6 cellular contexts compared by ENCODE assay signal in the genomic region with DNA sequence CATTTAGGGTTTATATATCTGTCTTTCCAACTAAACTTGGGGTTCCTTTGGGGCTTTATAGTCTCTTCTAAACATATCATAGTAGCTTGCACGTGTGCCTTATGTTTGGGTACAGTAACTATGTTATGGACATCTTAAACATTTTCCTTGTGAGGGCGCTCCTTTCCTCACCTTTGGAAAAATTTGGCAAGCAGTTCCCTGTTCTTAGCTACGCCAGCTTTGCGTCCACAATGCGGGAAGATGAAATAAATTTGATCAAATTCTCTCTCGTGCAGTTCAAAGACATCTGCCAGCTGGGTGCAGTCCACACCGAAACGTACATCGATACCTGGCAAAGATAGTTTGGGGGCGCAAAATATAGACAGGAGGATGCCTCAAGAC. TPM values are rescaled to one million over a fixed set of nuclear protein-coding genes. Genes with fewer than 3 reads are reported as not detected.
DNase-seq lines count a peak whose midpoint lies in the region; ATAC-seq and TF ChIP-seq lines count a peak whose summit lies in the region.

No MANE protein-coding gene starts in this region.

- H3K4me3 Mint-ChIP-seq in H9 (peak overlapping the region; percentile 91 to 92), T-cell (peak overlapping the region; percentile 81 to 91 (median 91))

- ATAC-seq in T-cell (replicated peaks in 1 of 4) (peak; percentile 1 to 18 (median 12)), GM21423 (IDR thresholded peaks at IDR 0.05; ENCODE audit: unreplicated experiment) (no peak)

- H3K27ac Mint-ChIP-seq in H9 (peak overlapping the region; percentile 91 to 99 (median 94)), T-cell (peak overlapping the region; percentile 97 to 98)

- no peak overlapping the region for H2BK12ac ChIP-seq in H9 (ENCODE audit: insufficient read length, low read depth, low read length)

- H3K9me3 ChIP-seq in H9 (ENCODE audit: control insufficient read depth, low read depth, low read length), result no peaks in the 10 kb centered on the region

- H2BK5ac ChIP-seq in H9 (ENCODE audit: insufficient read length, low read length), result no peak overlapping the region

- H4K20me1 ChIP-seq in H9 (ENCODE audit: control insufficient read depth, insufficient read depth, insufficient read length), result no peaks in the 10 kb centered on the region

- CTCF ChIA-PET in T-cell (lab: Charles Lee), result interaction anchor here in 1 of 2 donors (0.8 to 1.0 kb wide), 2 partner anchors 48 to 54 kb away, joined by 3 read pairs; no protein-coding TSS in a partner anchor

- no peak overlapping the region for H3K23ac ChIP-seq in H9 (ENCODE audit: insufficient read length, low read depth, low read length)

- H3K27me3 ChIP-seq in H9 (ENCODE audit: insufficient read depth, low read length), result no peaks in the 10 kb centered on the region

- H2BK20ac ChIP-seq in H9 (ENCODE audit: low read depth, low read length, poor library complexity, severe bottlenecking), result no peak overlapping the region

- no peak overlapping the region for H4K8ac ChIP-seq in H9 (replicated peaks; ENCODE audit: insufficient read length, low read depth, low read length)

- POLR2A ChIA-PET in T-cell (lab: Charles Lee), result no interaction called here

- H2AK5ac ChIP-seq in H9 (ENCODE audit: insufficient read length, low read length), result no peak overlapping the region

- H3K9me3 Mint-ChIP-seq in H9, result no peaks in the 10 kb centered on the region
- no peaks in the 10 kb centered on the region for H3K9me3 Mint-ChIP-seq in T-cell

- no peak overlapping the region for H3K56ac ChIP-seq in H9 (ENCODE audit: insufficient read length, low read depth, low read length)

- H3K23me2 ChIP-seq in H9 (ENCODE audit: insufficient read length, low read depth, low read length, poor library complexity, severe bottlenecking), result peaks cover 9% of the 10 kb centered on the region

- no peak overlapping the region for H3T11ph ChIP-seq in H9 (ENCODE audit: low read length)

- H3K4me1 ChIP-seq in H9 (ENCODE audit: insufficient read depth, low read length), result no peaks in the 10 kb centered on the region; the same call in 1 of the 2 replicates

- no peak for TF ChIP-seq CTCF in AG09309 (IDR thresholded peaks at IDR 0.05; ENCODE audit: control insufficient read depth, insufficient read depth, low read depth, low read length, missing control alignments)
- no peak for TF ChIP-seq CTCF in H9 (conservative IDR thresholded peaks at IDR 0.05)

- H3K79me1 ChIP-seq in H9 (ENCODE audit: insufficient read depth, low read depth, low read length, poor library complexity, severe bottlenecking), result no peaks in the 10 kb centered on the region

- H3K27me3 Mint-ChIP-seq in H9 (ENCODE audit: low read depth) (no peaks in the 10 kb centered on the region), T-cell (no peaks in the 10 kb centered on the region)

- no peak overlapping the region for H2BK120ac ChIP-seq in H9 (ENCODE audit: low read depth, low read length, poor library complexity, severe bottlenecking)

- no peaks in the 10 kb centered on the region for H3K79me2 ChIP-seq in H9 (ENCODE audit: insufficient read depth, low read length)

- no CpG with 5 or more reads among the region's 10 CpGs for whole genome bisulfite sequencing in H9 (ENCODE audit: extremely low coverage, insufficient read length, low lambda C conversion rate)

- no peak overlapping the region for H2BK15ac ChIP-seq in H9 (ENCODE audit: low read depth, low read length)

- peak overlapping the region; percentile 86 for H3K4me2 ChIP-seq in H9 (ENCODE audit: insufficient read depth, insufficient read length, low read length)

- H3K4me1 Mint-ChIP-seq in H9 (peaks cover 5 to 10% of the 10 kb centered on the region in 2 experiments), T-cell (peaks cover 16 to 25% (median 22%) of the 10 kb centered on the region in 3 donors)

- peak overlapping the region; percentile 78 for H3K4me3 ChIP-seq in AG09309 (ENCODE audit: control insufficient read depth, low read depth, low read length)

- peak overlapping the region; percentile 20 for H3K27ac ChIP-seq in H9 (ENCODE audit: insufficient read length, low read depth, low read length)

- no peak overlapping the region for H4K5ac ChIP-seq in H9 (ENCODE audit: insufficient read length, low read depth, low read length)

- peak overlapping the region; percentile 76; the same call in 1 of the 2 replicates for H3K14ac ChIP-seq in H9 (ENCODE audit: insufficient read depth, low read length)

- no peak for DNase-seq in AG09309 (ENCODE audit: low read depth)
- no peak for DNase-seq in H9
- DNase-seq in T-cell, result no peak
- peak; percentile 44 for DNase-seq in kidney glomerular epithelial cell (lab: John Stamatoyannopoulos, UW)
- no peak for DNase-seq in amniotic stem cell (lab: John Stamatoyannopoulos, UW)

- no peak overlapping the region for H3K4ac ChIP-seq in H9 (ENCODE audit: low read depth, low read length)

- peak overlapping the region; percentile 62 for H3K9ac ChIP-seq in H9 (ENCODE audit: extremely low read depth, insufficient read length, low read length)

- H4K91ac ChIP-seq in H9 (ENCODE audit: insufficient read length, low read depth, low read length), result no peak overlapping the region

- peak overlapping the region; percentile 98 for H2AFZ ChIP-seq in H9 (ENCODE audit: low read length)

- no peaks in the 10 kb centered on the region for H3K36me3 Mint-ChIP-seq in H9 (ENCODE audit: insufficient read depth in 1 of 3, low read depth in 3 of 3)
- H3K36me3 Mint-ChIP-seq in T-cell, result peaks cover 14% of the 10 kb centered on the region

- H3K18ac ChIP-seq in H9 (ENCODE audit: insufficient read length, low read depth, low read length), result peak overlapping the region; percentile 18

RNA-seq across cellular contexts. Expression of gene FDXACB1, which starts 0.6 kb away (rescaled TPM):
- total RNA-seq in H9 (2021) (2.8 and 3.2 TPM in 2 replicates), T-cell (1 to 10 TPM; 3.8 to 6.0 (median 4.3) TPM)

RNA-seq across cellular contexts. Expression of gene CFAP68, which starts 1.0 kb away (rescaled TPM):
- 21.6 and 23.4 TPM in 2 replicates for total RNA-seq in H9 (2021)
- total RNA-seq in T-cell, result 10 to 100 TPM; 12.0 to 18.6 (median 16.7) TPM

RNA-seq across cellular contexts. Expression of gene ALG9, which starts 7.0 kb away (rescaled TPM):
- total RNA-seq in H9 (2021) (25.5 and 26.0 TPM in 2 replicates), T-cell (10 to 100 TPM; 20.0 to 25.6 (median 24.0) TPM)

RNA-seq across cellular contexts. Expression of gene CRYAB, which starts 33.2 kb away (rescaled TPM):
- total RNA-seq in H9 (2021) (1.1 TPM in 1 of 2 replicates, not detected in the other), T-cell (under 1 TPM in 2 of 5 donors, not detected in 3; 0.38 to 0.49 TPM)

RNA-seq across cellular contexts. Expression of gene HSPB2, which starts 34.2 kb away (rescaled TPM):
- 0.22 TPM in 1 of 2 replicates, not detected in the other for total RNA-seq in H9 (2021)
- total RNA-seq in T-cell, result not detected
